Comparison of ENCODE assay signal across 8 cellular contexts in the genomic region with DNA sequence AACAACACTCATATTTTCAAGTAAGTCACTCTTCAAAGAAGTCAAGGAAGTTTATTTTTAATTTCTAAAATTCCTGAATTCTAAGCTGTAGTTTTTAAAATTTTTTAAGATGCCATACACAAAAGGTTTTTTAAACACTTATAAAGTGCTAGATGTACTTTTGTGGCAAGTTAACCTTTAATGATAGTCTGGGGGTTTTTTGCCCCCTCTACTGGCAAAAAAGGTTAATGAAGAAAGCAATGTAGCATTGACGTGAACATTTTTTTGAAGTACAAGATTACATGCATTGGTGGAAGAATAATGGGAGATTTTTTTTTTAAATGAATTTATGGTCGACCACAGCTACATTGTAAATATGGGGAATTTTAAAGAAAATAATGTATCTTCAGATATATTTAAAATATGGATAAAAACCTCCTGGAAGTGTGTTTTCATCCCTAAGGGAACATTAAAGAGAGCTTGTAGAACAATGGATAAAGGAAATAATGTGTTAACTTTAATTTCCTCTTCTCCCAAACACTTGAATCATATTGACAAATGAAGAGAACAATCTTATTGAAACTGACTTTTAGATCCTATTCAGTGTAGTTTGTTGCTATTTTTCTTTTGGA. TPM values are rescaled to one million over a fixed set of nuclear protein-coding genes. Genes with fewer than 3 reads are reported as not detected.
DNase-seq lines count a peak whose midpoint lies in the region; ATAC-seq, FAIRE-seq and TF ChIP-seq lines count a peak whose summit lies in the region.

No MANE protein-coding gene starts in this region.

- FAIRE-seq in GM18507 (lab: Jason Lieb, UNC) (peak; percentile 68), GM12878 (lab: Jason Lieb, UNC) (no peak)

- RAD21 ChIA-PET in GM12878 (lab: Charles Lee; ENCODE audit: unreplicated experiment) = interaction anchor here (1.1 to 2.1 kb wide), 8 partner anchors 9 to 189 kb away, joined by 3 to 8 read pairs (median 6); no protein-coding TSS in a partner anchor

- peak; percentile 61 for TF ChIP-seq CTCF in MM.1S (IDR thresholded peaks at IDR 0.05; ENCODE audit: low read length)
- TF ChIP-seq CTCF in GM12878 (IDR thresholded peaks at IDR 0.05 in 2 of 3, conservative IDR thresholded peaks at IDR 0.05 in 1 of 3; ENCODE audit: control insufficient read depth in 2 of 3, extremely low read depth in 1 of 3, insufficient read depth in 1 of 3, low read depth in 3 of 3, low read length in 3 of 3) = peak; percentile 56
- peak; percentile 40 for TF ChIP-seq CTCF in left lung (IDR thresholded peaks at IDR 0.05)

- H2AFZ ChIP-seq in MM.1S (ENCODE audit: low read length) (no peak overlapping the region), GM12878 (ENCODE audit: control insufficient read depth, low read depth, low read length) (no peak overlapping the region)

- SMC1A ChIA-PET in GM12878 (lab: Charles Lee; ENCODE audit: uncharacterized antibody, unreplicated experiment) = interaction anchor here (0.6 to 5.3 kb wide), 15 partner anchors 9 to 775 kb away, joined by 3 to 40 read pairs (median 3); no protein-coding TSS in a partner anchor

- peaks cover 41% of the 10 kb centered on the region for H3K4me1 ChIP-seq in MM.1S (ENCODE audit: low read length)
- peaks cover 20% of the 10 kb centered on the region; the same call in 1 of the 2 replicates for H3K4me1 ChIP-seq in GM12878 (ENCODE audit: control insufficient read depth, insufficient read depth, low read length)
- H3K4me1 ChIP-seq in left lung = peaks cover 13 to 68% of the 10 kb centered on the region in 2 donors

- H3K79me2 ChIP-seq in MM.1S (ENCODE audit: low read length) (peaks cover 31% of the 10 kb centered on the region), GM12878 (ENCODE audit: control insufficient read depth, insufficient read depth, low read length) (no peaks in the 10 kb centered on the region; the same call in 1 of the 2 replicates)

- no peak overlapping the region for H3K4me2 ChIP-seq in MM.1S (ENCODE audit: low read depth, low read length)
- no peak overlapping the region for H3K4me2 ChIP-seq in GM12878 (ENCODE audit: control insufficient read depth, insufficient read depth)

- H3K9me2 ChIP-seq in MM.1S (replicated peaks; ENCODE audit: insufficient read depth, low read length) = no peaks in the 10 kb centered on the region

- intact Hi-C loops in GM12878 (cut with micrococcal nuclease; ENCODE audit: unreplicated experiment) (loop anchor here (1.0 to 10.0 kb wide), 3 partner anchors 161 to 809 kb away; partner anchors contain the start of gene ITGA4), left lung (cut with DNase I) (no loop called here)

- H4K20me1 ChIP-seq in MM.1S (ENCODE audit: insufficient read depth, low read length) = no peaks in the 10 kb centered on the region
- no peaks in the 10 kb centered on the region for H4K20me1 ChIP-seq in GM12878 (ENCODE audit: control insufficient read depth, insufficient read depth)

- CTCF ChIA-PET in GM12878 (lab: Yijun Ruan, JAX) = interaction anchor here (0.6 to 4.9 kb wide), 20 partner anchors 8 to 898 kb away, joined by 3 to 53 read pairs (median 4); partner anchors contain the start of gene ITPRID2

- BruUV-seq in GM12878 (replicated peaks; lab: Mats Ljungman, UMichigan) = no TSS peak

- H3K27ac ChIP-seq in MM.1S (ENCODE audit: low read length) (no peak overlapping the region), GM12878 (ENCODE audit: control insufficient read depth, insufficient read depth) (no peak overlapping the region), left lung (no peak overlapping the region)

- H3K9me3 ChIP-seq in MM.1S (replicated peaks; ENCODE audit: insufficient read depth, low read length) (no peaks in the 10 kb centered on the region), GM12878 (replicated peaks; ENCODE audit: control insufficient read depth, insufficient read depth, low read length) (no peaks in the 10 kb centered on the region), left lung (no peaks in the 10 kb centered on the region)

- TF ChIP-seq POLR2A in GM12878 (IDR thresholded peaks at IDR 0.05; ENCODE audit: low read depth, low read length) = no peak

- H3F3A ChIP-seq in MM.1S (ENCODE audit: insufficient read depth, low read length) = peaks cover 26% of the 10 kb centered on the region

- WGBS in GM12878 (ENCODE audit: insufficient coverage, insufficient replicate concordance, low lambda C conversion rate, missing lambda C conversion rate) = 48% methylated on average over 2 of the region's 2 CpGs

- H3K27me3 ChIP-seq in MM.1S (replicated peaks; ENCODE audit: insufficient read depth, low read length) (no peaks in the 10 kb centered on the region), GM12878 (replicated peaks in 1 of 2; ENCODE audit: control insufficient read depth in 2 of 2, insufficient read depth in 2 of 2, low read length in 1 of 2) (no peaks in the 10 kb centered on the region), left lung (no peaks in the 10 kb centered on the region)

- peak; percentile 60 for TF ChIP-seq RAD21 in GM12878 (IDR thresholded peaks at IDR 0.05; ENCODE audit: insufficient read depth, low read depth, low read length)

- H3K9ac ChIP-seq in MM.1S (ENCODE audit: low read length) (no peak overlapping the region), GM12878 (ENCODE audit: control insufficient read depth, insufficient read depth, low read length) (no peak overlapping the region)

- peaks cover 4% of the 10 kb centered on the region; the same call in 1 of the 2 replicates for H3K36me3 ChIP-seq in MM.1S (replicated peaks; ENCODE audit: insufficient read depth, low read length)
- H3K36me3 ChIP-seq in GM12878 (ENCODE audit: control insufficient read depth in 2 of 2, insufficient read depth in 2 of 2, low read length in 1 of 2) = peaks cover 0 to 7% of the 10 kb centered on the region in 2 experiments; a peak in 2 of 4 replicates
- H3K36me3 ChIP-seq in left lung = peaks cover 0 to 53% of the 10 kb centered on the region in 2 donors

- in situ Hi-C loops in GM12878 (cut with MboI) = loop anchor here (5.0 kb wide), 1 partner anchor 157 kb away; no protein-coding TSS in a partner anchor

- no peak for TF ChIP-seq EP300 in GM12878 (IDR thresholded peaks at IDR 0.05; ENCODE audit: borderline replicate concordance in 1 of 2, control insufficient read depth in 1 of 2, low read depth in 2 of 2, low read length in 2 of 2)

- H3K4me3 ChIP-seq in MM.1S (ENCODE audit: low read length) = no peak overlapping the region
- H3K4me3 ChIP-seq in GM12878 = no peak overlapping the region
- H3K4me3 ChIP-seq in left lung = no peak overlapping the region

- POLR2A ChIA-PET in GM12878 (lab: Charles Lee) = no interaction called here

- ATAC-seq in GM12878 (peak; percentile 85), left lung (peak; percentile 70), HG03108 (IDR thresholded peaks at IDR 0.05; ENCODE audit: unreplicated experiment) (no peak), GM19455 (IDR thresholded peaks at IDR 0.05; ENCODE audit: unreplicated experiment) (no peak)

- DNase-seq in AG20443 (ENCODE audit: low spot score) (peak; percentile 19), GM18507 (ENCODE audit: extremely low spot score, insufficient read length, low read depth) (no peak), MM.1S (peak; percentile 38), GM12878 (ENCODE audit: low read depth, low spot score) (no peak), left lung (no peak), GOT3 (lab: John Stamatoyannopoulos, UW) (no peak)

TF ChIP-seq in GM12878, 131 proteins besides CTCF, POLR2A, EP300 and RAD21:
- TF ChIP-seq SMC3 (IDR thresholded peaks at IDR 0.05; ENCODE audit: borderline replicate concordance, low read length) (peak; percentile 52; the same call in 1 of the 2 replicates), RAD51 (IDR thresholded peaks at IDR 0.05) (no peak)
TF ChIP-seq in GM12878: peak in this region for 1.

RNA-seq across cellular contexts. Expression of gene ITPRID2, which starts 12.6 kb away (rescaled TPM):
- total RNA-seq in GM12878 (2013; cell fraction: nucleolus; rRNA removed) = 93.0 and 98.0 TPM in 2 replicates
- total RNA-seq in GM12878 (2014; rRNA removed) (12.6 and 15.5 TPM in 2 replicates), GM12878 (2014; rRNA removed; fragmentation: Illumina TruSeq; extraction: Trizol) (17.5 and 18.0 TPM in 2 replicates), GM12878 (2021) (22.5 and 23.7 TPM in 2 replicates), left lung (100 to 1,000 TPM; 162 to 175 TPM)
- polyA plus RNA-seq in GM12878 (2011; ENCODE audit: low read depth) = 9.3 TPM
- polyA plus RNA-seq in GM12878 (2011; rRNA removed) (22.9 and 37.6 TPM in 2 replicates), GM12878 (2014; fragmentation: Illumina TruSeq; extraction: Trizol) (22.0 and 26.0 TPM in 2 replicates), GM12878 (2014; fragmentation: Nextera tagmentation; extraction: Ambion mirVana) (1 to 10 TPM; 4.7 to 6.8 TPM), GM12878 (2014; rRNA removed) (13.2 and 13.6 TPM in 2 replicates), GM12878 (2016; fragmentation: Nextera tagmentation; extraction: Ambion mirVana) (10 to 100 TPM in 1 of 2 experiments, 1 to 10 TPM in 1; 9.2 to 11.2 TPM)
- 11.0 and 11.6 TPM in 2 replicates for polyA plus RNA-seq in GM12878 (2011; cell fraction: cytosol; rRNA removed)
- 21.1 and 22.8 TPM in 2 replicates for polyA plus RNA-seq in GM12878 (2011; cell fraction: nucleus; rRNA removed)
- 10.5 and 15.5 TPM in 2 replicates for polyA plus RNA-seq in GM12878 (2012)
- polyA minus RNA-seq in GM12878 (2011; rRNA and poly(A)+ RNA removed) = 22.0 and 23.6 TPM in 2 replicates
- 7.4 and 7.8 TPM in 2 replicates for polyA minus RNA-seq in GM12878 (2011; cell fraction: cytosol; rRNA and poly(A)+ RNA removed)
- 24.8 and 36.0 TPM in 2 replicates for polyA minus RNA-seq in GM12878 (2011; cell fraction: nucleus; rRNA and poly(A)+ RNA removed)

Comparison
In these comparisons a context has a peak if more than half of its experiments do, and no peak if none do; other contexts are left out.
1. DNase-seq: peak in AG20443 (single experiment) and MM.1S (single experiment); none in GM18507 (single experiment), GM12878 (single experiment), left lung (0 of 2) and GOT3 (single experiment).
2. ATAC-seq: peak in GM12878 (single experiment) and left lung (single experiment); none in HG03108 (single experiment) and GM19455 (single experiment).
3. Peak in every context shown above with its lines, with median percentiles within 50 percentile points of each other: CTCF ChIP-seq.